In genomic region chr10:29256019-29256418, GRCh38 we compare ENCODE assay signal across 17 cellular contexts. TPM values are rescaled to one million over a fixed set of nuclear protein-coding genes. Genes with fewer than 3 reads are reported as not detected.
"Had no signal": no experiment of that assay in that cellular context is flagged by ENCODE, and none has a peak within 500 bp of the region (broad histone marks: within the 10 kb centered on the region; RNA-seq: fewer than 3 reads in every experiment).

No MANE protein-coding gene starts in this region.

- H3K4me3 Mint-ChIP-seq: activated CD8-positive, alpha-beta T cell treated with anti-CD3 and anti-CD28 coated beads, Interleukin-2, amount 10 ng/mL, durations not matched to agents 7 days and 5 days; activated naive CD8-positive, alpha-beta T cell treated with anti-CD3 and anti-CD28 coated beads, Interleukin-2, amount 50 U/mL, for 24 hours; central memory CD8-positive, alpha-beta T cell; memory B cell had no signal

- H3K36me3 Mint-ChIP-seq: memory B cell had no signal

- H3K27ac Mint-ChIP-seq: activated CD8-positive, alpha-beta T cell treated with anti-CD3 and anti-CD28 coated beads, Interleukin-2, amount 10 ng/mL, durations not matched to agents 7 days and 5 days; activated naive CD8-positive, alpha-beta T cell treated with anti-CD3 and anti-CD28 coated beads, Interleukin-2, amount 50 U/mL, for 24 hours; memory B cell had no signal

- H3K4me1 Mint-ChIP-seq: activated naive CD8-positive, alpha-beta T cell treated with anti-CD3 and anti-CD28 coated beads, Interleukin-2, amount 50 U/mL, for 24 hours; central memory CD8-positive, alpha-beta T cell had no signal

- H3K27ac ChIP-seq: VCaP had no signal

- H3K27me3 ChIP-seq: gastrocnemius medialis, heart right ventricle had no signal

- H3K9me3 ChIP-seq: gastrocnemius medialis, tibial artery had no signal

- H3K9me3 Mint-ChIP-seq: activated naive CD8-positive, alpha-beta T cell treated with anti-CD3 and anti-CD28 coated beads, Interleukin-2, amount 50 U/mL, for 24 hours; central memory CD8-positive, alpha-beta T cell had no signal

- H3K36me3 ChIP-seq: gastrocnemius medialis, heart right ventricle, tibial artery had no signal

- DNase-seq: activated CD8-positive, alpha-beta memory T cell treated with anti-CD3 and anti-CD28 coated beads, Interleukin-2, amount 50 U/mL, for 48 hours; activated CD8-positive, alpha-beta T cell treated with anti-CD3 and anti-CD28 coated beads, Interleukin-2, amount 10 ng/mL, durations not matched to agents 7 days and 5 days; activated naive CD4-positive, alpha-beta T cell; activated naive CD8-positive, alpha-beta T cell treated with anti-CD3 and anti-CD28 coated beads, Interleukin-2, amount 50 U/mL, for 24 hours; effector memory CD4-positive, alpha-beta T cell; gastrocnemius medialis; heart right ventricle; islet precursor cell; posterior cingulate gyrus; T-helper 9 cell; tibial artery had no signal

- H3K4me3 ChIP-seq: gastrocnemius medialis, heart right ventricle, tibial artery had no signal

RNA-seq across cellular contexts. Expression of gene LYZL1, which starts 32.9 kb away (rescaled TPM):
- total RNA-seq: activated CD8-positive, alpha-beta T cell treated with anti-CD3 and anti-CD28 coated beads, Interleukin-2, amount 10 ng/mL, durations not matched to agents 7 days and 5 days; fibroblast of lung; gastrocnemius medialis; heart right ventricle; left lobe of liver; skeletal muscle tissue had no signal
- polyA plus RNA-seq: fibroblast of lung, heart right ventricle had no signal
